Comparison of ENCODE assay signal across 12 cellular contexts in genomic region chr15:59553879-59554735, GRCh38. TPM values are rescaled to one million over a fixed set of nuclear protein-coding genes. Genes with fewer than 3 reads are reported as not detected.
DNase-seq lines count a peak whose midpoint lies in the region.
"Had no signal": no experiment of that assay in that cellular context is flagged by ENCODE, and none has a peak within 500 bp of the region (broad histone marks: within the 10 kb centered on the region; RNA-seq: fewer than 3 reads in every experiment).

No MANE protein-coding gene starts in this region.

- H3K27me3 Mint-ChIP-seq in immature natural killer cell (ENCODE audit: low read depth in 3 of 3): peaks cover 0 to 6% (median 3%) of the 10 kb centered on the region in 3 donors

- DNase-seq in AG08395 (ENCODE audit: low spot score): peak; percentile 58
- peak; percentile 92 for DNase-seq in HT1080 (ENCODE audit: low read depth)
- peak; percentile 64 for DNase-seq in adipocyte (ENCODE audit: low read depth)
- DNase-seq in iris pigment epithelial cell (ENCODE audit: low read depth): peak; percentile 61
- DNase-seq in SKM-1 treated with dmso at 0.1 percent for 144 hours (lab: John Stamatoyannopoulos, UW; ENCODE audit: unreplicated experiment): no peak
- no peak for DNase-seq in NCI-H82 treated with DMSO at 0.1 percent for 48 hours (lab: John Stamatoyannopoulos, UW; ENCODE audit: unreplicated experiment)
- DNase-seq in SHP77 treated with DMSO at 0.1 percent for 48 hours (lab: John Stamatoyannopoulos, UW): no peak
- DNase-seq in immature natural killer cell: no peak
- DNase-seq: MM.1S, ovary had no signal

- no peak overlapping the region for H3K27ac Mint-ChIP-seq in immature natural killer cell

- no peaks in the 10 kb centered on the region for H3K36me3 ChIP-seq in adipocyte (ENCODE audit: control insufficient read depth, insufficient read depth, low read length, severe bottlenecking)
- H3K36me3 ChIP-seq: ovary had no signal

- H3K36me3 Mint-ChIP-seq in immature natural killer cell: no peaks in the 10 kb centered on the region

- H3K27me3 ChIP-seq in adipocyte (replicated peaks; ENCODE audit: control insufficient read depth, insufficient read depth, low read length): no peaks in the 10 kb centered on the region
- H3K27me3 ChIP-seq: ovary had no signal

- no peaks in the 10 kb centered on the region for H3K4me1 Mint-ChIP-seq in immature natural killer cell
- H3K4me1 Mint-ChIP-seq: central memory CD8-positive, alpha-beta T cell had no signal

- H3K9me3 Mint-ChIP-seq in immature natural killer cell: no peaks in the 10 kb centered on the region
- H3K9me3 Mint-ChIP-seq: central memory CD8-positive, alpha-beta T cell had no signal

- no peaks in the 10 kb centered on the region for H3K9me3 ChIP-seq in adipocyte (ENCODE audit: control insufficient read depth, low read length)
- H3K9me3 ChIP-seq: ovary had no signal

- H3K4me3 Mint-ChIP-seq in immature natural killer cell: no peak overlapping the region
- H3K4me3 Mint-ChIP-seq: central memory CD8-positive, alpha-beta T cell had no signal

- no peak overlapping the region for H3K9ac ChIP-seq in adipocyte (ENCODE audit: low read length)

- H3K4me1 ChIP-seq in adipocyte (ENCODE audit: control insufficient read depth, insufficient read depth, low read length): peaks cover 11% of the 10 kb centered on the region

- H3K4me3 ChIP-seq in adipocyte (ENCODE audit: low read length): no peak overlapping the region
- H3K4me3 ChIP-seq: GM12878, ovary had no signal

RNA-seq across cellular contexts. Expression of gene GCNT3, which starts 57.5 kb away (rescaled TPM):
- 0.10 and 0.79 TPM in 2 replicates for total RNA-seq in HT1080 (2014; rRNA removed; shearing (Covaris generic))
- 0.20 and 0.26 TPM in 2 replicates for polyA plus RNA-seq in HT1080 (2015; cell fraction: cytosol; rRNA removed)
- polyA plus RNA-seq in HT1080 (2015; cell fraction: nucleus; rRNA removed): 0.47 and 0.58 TPM in 2 replicates
- polyA plus RNA-seq in immature natural killer cell: not detected

Comparison
In these comparisons a context has a peak if more than half of its experiments do, and no peak if none do; other contexts are left out.
1. DNase-seq: peak in AG08395 (single experiment), HT1080 (single experiment), adipocyte (single experiment) and iris pigment epithelial cell (single experiment); none in SKM-1 treated with dmso at 0.1 percent for 144 hours (single experiment), NCI-H82 treated with DMSO at 0.1 percent for 48 hours (single experiment), SHP77 treated with DMSO at 0.1 percent for 48 hours (single experiment) and immature natural killer cell (0 of 3).